Comparison of ENCODE assay signal across 8 cellular contexts in genomic region chr2:211455225-211455841, GRCh38.
DNase-seq lines count a peak whose midpoint lies in the region; ATAC-seq and TF ChIP-seq lines count a peak whose summit lies in the region.

No MANE protein-coding gene starts in this region.

- intact Hi-C loops in PC-3 (cut with micrococcal nuclease) (loop anchor here (1.0 to 10.0 kb wide), 4 partner anchors 239 to 1112 kb away; no protein-coding TSS in a partner anchor), lower lobe of right lung (cut with DNase I) (no loop called here), lower leg skin (cut with DNase I; ENCODE audit: low total_unique reads) (loop anchor here (10.0 kb wide), 1 partner anchor 809 kb away; no protein-coding TSS in a partner anchor)

- no peaks in the 10 kb centered on the region for H4K20me1 ChIP-seq in PC-3 (ENCODE audit: low read length)

- CTCF ChIA-PET in PC-3 (lab: Charles Lee): interaction anchor here (0.6 to 1.2 kb wide), 4 partner anchors 30 to 288 kb away, joined by 3 to 5 read pairs (median 3); no protein-coding TSS in a partner anchor

- no TSS peak for BruUV-seq in PC-3 (replicated peaks; lab: Mats Ljungman, UMichigan)

- no peak for TF ChIP-seq POLR2A in lower leg skin (IDR thresholded peaks at IDR 0.05)

- WGBS in lower leg skin, 2 donors: 73 to 91% methylated on average over 1 of the region's 1 CpG

- H2AFZ ChIP-seq in PC-3 (ENCODE audit: low read length): no peak overlapping the region

- H3K36me3 ChIP-seq in PC-3 (ENCODE audit: low read depth, low read length) (no peaks in the 10 kb centered on the region), lower lobe of right lung (no peaks in the 10 kb centered on the region)

- POLR2A ChIA-PET in PC-3 (lab: Charles Lee; ENCODE audit: unreplicated experiment): no interaction called here

- no peak overlapping the region for H3K9ac ChIP-seq in PC-3 (ENCODE audit: low read length)

- peak; percentile 79 for ATAC-seq in PC-3
- peak; percentile 61 to 72 for ATAC-seq in lower lobe of right lung

- H3F3A ChIP-seq in PC-3 (ENCODE audit: low read length, unreplicated experiment): no peaks in the 10 kb centered on the region

- no peaks in the 10 kb centered on the region for H3K4me1 ChIP-seq in PC-3 (ENCODE audit: insufficient read depth, low read length)
- no peaks in the 10 kb centered on the region for H3K4me1 ChIP-seq in lower lobe of right lung

- H3K4me3 ChIP-seq in PC-3 (ENCODE audit: low read length) (no peak overlapping the region), lower lobe of right lung (no peak overlapping the region), lower leg skin (ENCODE audit: low read depth, poor library complexity, severe bottlenecking) (no peak overlapping the region)

- H3K4me2 ChIP-seq in PC-3 (ENCODE audit: low read length): no peak overlapping the region

- DNase-seq in NCI-H510A treated with DMSO at 0.1 percent for 48 hours (lab: John Stamatoyannopoulos, UW) (peak; percentile 42), NCI-H510A (lab: John Stamatoyannopoulos, UW) (no peak), GM20000 (ENCODE audit: low spot score) (peak; percentile 32), HS-5 (ENCODE audit: low read depth) (peak; percentile 44), PC-3 (peak; percentile 78), dedifferentiated amniotic fluid mesenchymal stem cell (ENCODE audit: extremely low spot score) (peak; percentile 55), lower lobe of right lung (no peak), lower leg skin (ENCODE audit: low spot score in 2 of 2) (no peak)

- no peaks in the 10 kb centered on the region for H3K9me3 ChIP-seq in PC-3 (ENCODE audit: low read length)
- H3K9me3 ChIP-seq in lower lobe of right lung: no peaks in the 10 kb centered on the region

- H3K27ac ChIP-seq in PC-3 (ENCODE audit: low read length) (no peak overlapping the region), lower lobe of right lung (no peak overlapping the region)

- no peaks in the 10 kb centered on the region for H3K9me2 ChIP-seq in PC-3 (replicated peaks; ENCODE audit: low read length)

- TF ChIP-seq CTCF in GM20000 (IDR thresholded peaks at IDR 0.05; ENCODE audit: extremely low read depth, missing control alignments): peak; percentile 99
- TF ChIP-seq CTCF in PC-3 (conservative IDR thresholded peaks at IDR 0.05; ENCODE audit: low read depth, low read length): peak; percentile 95
- peak; percentile 78 for TF ChIP-seq CTCF in lower lobe of right lung (IDR thresholded peaks at IDR 0.05)
- no peak for TF ChIP-seq CTCF in lower leg skin (IDR thresholded peaks at IDR 0.05)

- no peaks in the 10 kb centered on the region for H3K27me3 ChIP-seq in PC-3 (ENCODE audit: low read length)
- H3K27me3 ChIP-seq in lower lobe of right lung (ENCODE audit: low read depth): no peaks in the 10 kb centered on the region

- no peaks in the 10 kb centered on the region for H3K79me2 ChIP-seq in PC-3 (ENCODE audit: low read length)

Comparison
In these comparisons a context has a peak if more than half of its experiments do, and no peak if none do; other contexts are left out.
1. DNase-seq: peak in NCI-H510A treated with DMSO at 0.1 percent for 48 hours (single experiment), GM20000 (single experiment), HS-5 (single experiment), PC-3 (single experiment) and dedifferentiated amniotic fluid mesenchymal stem cell (single experiment); none in NCI-H510A (single experiment), lower lobe of right lung (single experiment) and lower leg skin (0 of 2).
2. CTCF ChIP-seq: peak in GM20000 (single experiment), PC-3 (single experiment) and lower lobe of right lung (single experiment); none in lower leg skin (0 of 3).